9 cellular contexts compared by ENCODE assay signal in genomic region chr2:108855194-108855593, GRCh38.
DNase-seq lines count a peak whose midpoint lies in the region; ATAC-seq and TF ChIP-seq lines count a peak whose summit lies in the region.
"Had no signal": no experiment of that assay in that cellular context is flagged by ENCODE, and none has a peak within 500 bp of the region (broad histone marks: within the 10 kb centered on the region; RNA-seq: fewer than 3 reads in every experiment).

No MANE protein-coding gene starts in this region.

- no TSS peak for BruUV-seq in A673 (replicated peaks; lab: Mats Ljungman, UMichigan)

- H3K4me3 Mint-ChIP-seq in activated CD4-positive, alpha-beta memory T cell treated with anti-CD3 and anti-CD28 coated beads, Interleukin-2, amount 10 ng/mL, durations not matched to agents 7 days and 5 days: no peak overlapping the region

- POLR2A ChIA-PET in A673 (lab: Charles Lee; ENCODE audit: low non-redundant PET): no interaction called here
- POLR2A ChIA-PET in activated CD4-positive, alpha-beta memory T cell treated with anti-CD3 and anti-CD28 coated beads, Interleukin-2, amount 10 ng/mL, durations not matched to agents 7 days and 5 days (lab: Charles Lee): no interaction called here

- TF ChIP-seq POLR2A in Peyer's patch (IDR thresholded peaks at IDR 0.05): no peak

- TF ChIP-seq CTCF in A673 (conservative IDR thresholded peaks at IDR 0.05; ENCODE audit: low read depth, low read length): peak; percentile 34; the same call in 1 of the 2 replicates
- peak in 4 of 6 experiments; percentile 11 to 55 (median 50) for TF ChIP-seq CTCF in Peyer's patch (IDR thresholded peaks at IDR 0.05)

- H3K27me3 Mint-ChIP-seq in activated CD4-positive, alpha-beta memory T cell treated with anti-CD3 and anti-CD28 coated beads, Interleukin-2, amount 10 ng/mL, durations not matched to agents 7 days and 5 days: no peaks in the 10 kb centered on the region

- H3K4me3 ChIP-seq in A673 (ENCODE audit: low read depth, low read length, poor library complexity, severe bottlenecking) (no peak overlapping the region), Peyer's patch (no peak overlapping the region)

- intact Hi-C loops in A673 (cut with micrococcal nuclease; ENCODE audit: unreplicated experiment): loop anchor here (10.0 kb wide), 1 partner anchor 660 kb away; no protein-coding TSS in a partner anchor

- no peaks in the 10 kb centered on the region for H3K4me1 ChIP-seq in A673 (ENCODE audit: insufficient read depth, low read length, poor library complexity, severe bottlenecking)
- no peaks in the 10 kb centered on the region for H3K4me1 ChIP-seq in Peyer's patch

- H3K36me3 Mint-ChIP-seq in activated CD4-positive, alpha-beta memory T cell treated with anti-CD3 and anti-CD28 coated beads, Interleukin-2, amount 10 ng/mL, durations not matched to agents 7 days and 5 days (ENCODE audit: low read depth): peaks cover 19% of the 10 kb centered on the region

- no peak overlapping the region for H3K27ac ChIP-seq in A673 (ENCODE audit: low read depth, low read length, poor library complexity, severe bottlenecking)
- H3K27ac ChIP-seq in Peyer's patch: no peak overlapping the region

- no peaks in the 10 kb centered on the region for H3K9me3 Mint-ChIP-seq in activated CD4-positive, alpha-beta memory T cell treated with anti-CD3 and anti-CD28 coated beads, Interleukin-2, amount 10 ng/mL, durations not matched to agents 7 days and 5 days

- ATAC-seq in GM18858 (IDR thresholded peaks at IDR 0.05; ENCODE audit: unreplicated experiment) (peak; percentile 53), HG03175 (IDR thresholded peaks at IDR 0.05; ENCODE audit: unreplicated experiment) (no peak)

- peaks cover 2% of the 10 kb centered on the region for H3K4me1 Mint-ChIP-seq in activated CD4-positive, alpha-beta memory T cell treated with anti-CD3 and anti-CD28 coated beads, Interleukin-2, amount 10 ng/mL, durations not matched to agents 7 days and 5 days

- H3K9me3 ChIP-seq in A673 (ENCODE audit: low read depth, low read length, poor library complexity, severe bottlenecking) (no peaks in the 10 kb centered on the region), Peyer's patch (no peaks in the 10 kb centered on the region)

- no peak overlapping the region for H3K27ac Mint-ChIP-seq in activated CD4-positive, alpha-beta memory T cell treated with anti-CD3 and anti-CD28 coated beads, Interleukin-2, amount 10 ng/mL, durations not matched to agents 7 days and 5 days

- peak; percentile 15 for DNase-seq in A673 (ENCODE audit: low spot score)
- DNase-seq in Peyer's patch: no peak
- peak; percentile 2 for DNase-seq in globus pallidus (ENCODE audit: low spot score)
- DNase-seq in activated CD4-positive, alpha-beta memory T cell treated with anti-CD3 and anti-CD28 coated beads, Interleukin-2, amount 10 ng/mL, durations not matched to agents 7 days and 5 days: no peak
- DNase-seq in AG08395 (ENCODE audit: low spot score): no peak
- no peak for DNase-seq in iPS-NIHi7 (ENCODE audit: extremely low spot score)
- DNase-seq: NCI-H446 treated with DMSO at 0.1 percent for 48 hours had no signal

- H3K27me3 ChIP-seq in A673 (replicated peaks; ENCODE audit: insufficient read depth, low read depth, low read length, poor library complexity) (no peaks in the 10 kb centered on the region), Peyer's patch (no peaks in the 10 kb centered on the region)

- H3K36me3 ChIP-seq in A673 (ENCODE audit: insufficient read depth, low read length, poor library complexity, severe bottlenecking) (peaks cover 3% of the 10 kb centered on the region), Peyer's patch (no peaks in the 10 kb centered on the region)

- CTCF ChIA-PET in A673 (lab: Charles Lee): no interaction called here
- CTCF ChIA-PET in activated CD4-positive, alpha-beta memory T cell treated with anti-CD3 and anti-CD28 coated beads, Interleukin-2, amount 10 ng/mL, durations not matched to agents 7 days and 5 days (lab: Charles Lee): no interaction called here

Comparison
In these comparisons a context has a peak if more than half of its experiments do, and no peak if none do; other contexts are left out.
1. DNase-seq: peak in A673 (single experiment) and globus pallidus (single experiment); none in Peyer's patch (0 of 3), activated CD4-positive, alpha-beta memory T cell treated with anti-CD3 and anti-CD28 coated beads, Interleukin-2, amount 10 ng/mL, durations not matched to agents 7 days and 5 days (single experiment), AG08395 (single experiment) and iPS-NIHi7 (single experiment).